Comparison of ENCODE assay signal across 9 cellular contexts in genomic region chr11:117828641-117829368, GRCh38. TPM values are rescaled to one million over a fixed set of nuclear protein-coding genes. Genes with fewer than 3 reads are reported as not detected.
A peak's percentile ranks its signal among the peaks of the same experiment; 100 is the strongest.
DNase-seq lines count a peak whose midpoint lies in the region; ATAC-seq and TF ChIP-seq lines count a peak whose summit lies in the region.
"Had no signal": no experiment of that assay in that cellular context is flagged by ENCODE, and none has a peak within 500 bp of the region (broad histone marks: within the 10 kb centered on the region; RNA-seq: fewer than 3 reads in every experiment).

No MANE protein-coding gene starts in this region.

- peaks cover 11% of the 10 kb centered on the region for H3K27me3 Mint-ChIP-seq in endothelial cell (ENCODE audit: unreplicated experiment)

- WGBS in hepatocyte (ENCODE audit: low lambda C conversion rate, missing lambda C conversion rate) = 64% methylated on average over 14 of the region's 14 CpGs

- no peak overlapping the region for H3K4me3 Mint-ChIP-seq in endothelial cell (ENCODE audit: unreplicated experiment)
- H3K4me3 Mint-ChIP-seq: brain had no signal

- H4K20me1 ChIP-seq in hepatocyte (ENCODE audit: insufficient read depth, poor library complexity, severe bottlenecking) = no peaks in the 10 kb centered on the region

- DNase-seq in A172 (ENCODE audit: low spot score) = peak; percentile 70
- peak; percentile 74 for DNase-seq in RPMI7951 (ENCODE audit: low read depth)
- peak; percentile 84 for DNase-seq in activated naive CD4-positive, alpha-beta T cell treated with Interleukin-2 at 50 U/mL for 16 hours
- DNase-seq in hepatocyte (ENCODE audit: low spot score) = peak; percentile 84
- DNase-seq in stimulated activated CD8-positive, alpha-beta memory T cell treated with anti-CD3 and anti-CD28 coated beads, Interleukin-12 subunit alpha, Interleukin-12 subunit beta, amount 100 ng/mL, for 1 hour (ENCODE audit: low read depth) = peak; percentile 83
- no peak for DNase-seq in Kasumi-1 (lab: John Stamatoyannopoulos, UW)
- no peak for DNase-seq in endothelial cell (ENCODE audit: low spot score)

- peaks cover 38% of the 10 kb centered on the region for H3K4me1 ChIP-seq in hepatocyte (ENCODE audit: insufficient read depth)

- H2AFZ ChIP-seq in hepatocyte = no peak overlapping the region

- H3K36me3 ChIP-seq in hepatocyte (replicated peaks; ENCODE audit: insufficient read depth, low read depth) = no peaks in the 10 kb centered on the region

- H3K9me3 Mint-ChIP-seq in endothelial cell (ENCODE audit: unreplicated experiment) = no peaks in the 10 kb centered on the region
- H3K9me3 Mint-ChIP-seq: brain had no signal

- no peaks in the 10 kb centered on the region for H3K27me3 ChIP-seq in hepatocyte

- no peaks in the 10 kb centered on the region for H3K36me3 Mint-ChIP-seq in endothelial cell (ENCODE audit: low read depth, unreplicated experiment)
- H3K36me3 Mint-ChIP-seq: brain had no signal

- H3K27ac Mint-ChIP-seq in endothelial cell (ENCODE audit: unreplicated experiment) = no peak overlapping the region

- TF ChIP-seq CTCF in hepatocyte (IDR thresholded peaks at IDR 0.05; ENCODE audit: poor library complexity) (no peak), endothelial cell (IDR thresholded peaks at IDR 0.05; ENCODE audit: unreplicated experiment) (no peak)

- peaks cover 18% of the 10 kb centered on the region for H3K4me1 Mint-ChIP-seq in endothelial cell (ENCODE audit: unreplicated experiment)

- peak; percentile 48 for ATAC-seq in GM21717 (IDR thresholded peaks at IDR 0.05; ENCODE audit: unreplicated experiment)

- H3K27ac ChIP-seq in hepatocyte = peak overlapping the region; percentile 85

- peak overlapping the region; percentile 37 for H3K4me2 ChIP-seq in hepatocyte

- H3K9me3 ChIP-seq in hepatocyte (ENCODE audit: low read depth) = no peaks in the 10 kb centered on the region

- H3K79me2 ChIP-seq in hepatocyte = no peaks in the 10 kb centered on the region

- H3K9me2 ChIP-seq in hepatocyte (replicated peaks; ENCODE audit: insufficient read depth) = no peaks in the 10 kb centered on the region

- H3K4me3 ChIP-seq in hepatocyte = no peak overlapping the region

RNA-seq across cellular contexts. Expression of gene FXYD2, which starts 4.3 kb away (rescaled TPM):
- total RNA-seq in A172 (2014; rRNA removed; shearing (Covaris generic)) = not detected in 2 replicates
- total RNA-seq in RPMI7951 (2014; rRNA removed; shearing (Covaris generic)) = 0.10 TPM in 1 of 2 replicates, not detected in the other
- 72.7 and 100 TPM in 2 replicates for total RNA-seq in hepatocyte
- 93.8 and 97.7 TPM in 2 replicates for polyA plus RNA-seq in hepatocyte
- total RNA-seq in endothelial cell (ENCODE audit: unreplicated experiment) = not detected

RNA-seq across cellular contexts. Expression of gene DSCAML1, which starts 31.8 kb away (rescaled TPM):
- total RNA-seq in A172 (2014; rRNA removed; shearing (Covaris generic)) = not detected in 2 replicates
- total RNA-seq in RPMI7951 (2014; rRNA removed; shearing (Covaris generic)) = not detected in 2 replicates
- 2.6 and 3.2 TPM in 2 replicates for total RNA-seq in hepatocyte
- 0.46 and 1.1 TPM in 2 replicates for polyA plus RNA-seq in hepatocyte
- total RNA-seq in endothelial cell (ENCODE audit: unreplicated experiment) = 3.8 TPM

RNA-seq across cellular contexts. Expression of gene FXYD6, which starts 47.7 kb away (rescaled TPM):
- total RNA-seq in A172 (2014; rRNA removed; shearing (Covaris generic)) = 2.1 and 2.9 TPM in 2 replicates
- 0.24 and 0.78 TPM in 2 replicates for total RNA-seq in RPMI7951 (2014; rRNA removed; shearing (Covaris generic))
- total RNA-seq in hepatocyte (19.5 and 28.3 TPM in 2 replicates), endothelial cell (ENCODE audit: unreplicated experiment) (18.1 TPM)
- polyA plus RNA-seq in hepatocyte = 56.9 and 68.2 TPM in 2 replicates

Comparison
In these comparisons a context has a peak if more than half of its experiments do, and no peak if none do; other contexts are left out.
1. DNase-seq: peak in A172 (single experiment), RPMI7951 (single experiment), activated naive CD4-positive, alpha-beta T cell treated with Interleukin-2 at 50 U/mL for 16 hours (single experiment), hepatocyte (single experiment) and stimulated activated CD8-positive, alpha-beta memory T cell treated with anti-CD3 and anti-CD28 coated beads, Interleukin-12 subunit alpha, Interleukin-12 subunit beta, amount 100 ng/mL, for 1 hour (single experiment); none in Kasumi-1 (0 of 2) and endothelial cell (single experiment).
2. RNA of gene FXYD2, which starts 4.3 kb away (total RNA-seq): 72.7 to 100 TPM in hepatocyte; not detected in A172, 0.10 TPM in RPMI7951 and not detected in endothelial cell (single experiment); every median in the first group is over 10 times any median in the second.